In genomic region chr7:84712326-84712725, GRCh38 we compare ENCODE assay signal across 32 cellular contexts.
"Had no signal": no experiment of that assay in that cellular context is flagged by ENCODE, and none has a peak within 500 bp of the region (broad histone marks: within the 10 kb centered on the region; RNA-seq: fewer than 3 reads in every experiment).

No MANE protein-coding gene starts in this region.

- H3K27me3 Mint-ChIP-seq: activated CD4-positive, alpha-beta memory T cell treated with anti-CD3 and anti-CD28 coated beads, Interleukin-2, amount 10 ng/mL, durations not matched to agents 7 days and 5 days; activated CD4-positive, alpha-beta T cell treated with anti-CD3 and anti-CD28 coated beads, Interleukin-2, amount 10 ng/mL, durations not matched to agents 7 days and 5 days; activated naive CD4-positive, alpha-beta T cell treated with anti-CD3 and anti-CD28 coated beads, Interleukin-2, amount 10 ng/mL, durations not matched to agents 7 days and 5 days; activated naive CD8-positive, alpha-beta T cell treated with anti-CD3 and anti-CD28 coated beads, Interleukin-2, amount 10 ng/mL, durations not matched to agents 7 days and 5 days; activated T-cell treated with anti-CD3 and anti-CD28 coated beads, Interleukin-2, amount 50 U/mL, for 24 hours; naive B cell; progenitor cell of endocrine pancreas; stimulated activated memory B cell treated with anti-CD40 and anti-IgM and Interleukin-4, amounts not matched to agents 10 μg/mL and 1 μg/mL and 100 μg/mL, for 72 hours; stimulated activated naive CD8-positive, alpha-beta T cell treated with anti-CD3 and anti-CD28 coated beads, Interleukin-15, amount 100 ng/mL, for 72 hours had no signal

- H3K36me3 Mint-ChIP-seq: activated naive CD4-positive, alpha-beta T cell treated with anti-CD3 and anti-CD28 coated beads, Interleukin-2, amount 10 ng/mL, durations not matched to agents 7 days and 5 days; activated naive CD8-positive, alpha-beta T cell treated with anti-CD3 and anti-CD28 coated beads, Interleukin-2, amount 10 ng/mL, durations not matched to agents 7 days and 5 days; mesothelial cell of epicardium; naive B cell; stimulated activated memory B cell treated with anti-CD40 and anti-IgM and Interleukin-4, amounts not matched to agents 10 μg/mL and 1 μg/mL and 100 μg/mL, for 72 hours; WTC11 had no signal

- H3K9me3 Mint-ChIP-seq: activated CD4-positive, alpha-beta T cell treated with anti-CD3 and anti-CD28 coated beads, Interleukin-2, amount 10 ng/mL, durations not matched to agents 7 days and 5 days; activated naive CD4-positive, alpha-beta T cell treated with anti-CD3 and anti-CD28 coated beads, Interleukin-2, amount 10 ng/mL, durations not matched to agents 7 days and 5 days; activated naive CD8-positive, alpha-beta T cell treated with anti-CD3 and anti-CD28 coated beads, Interleukin-2, amount 10 ng/mL, durations not matched to agents 7 days and 5 days; activated T-cell treated with anti-CD3 and anti-CD28 coated beads, Interleukin-2, amount 50 U/mL, for 24 hours; mesothelial cell of epicardium; nephron progenitor cell; stimulated activated memory B cell treated with anti-CD40 and anti-IgM and Interleukin-4, amounts not matched to agents 10 μg/mL and 1 μg/mL and 100 μg/mL, for 72 hours; stimulated activated naive CD8-positive, alpha-beta T cell treated with anti-CD3 and anti-CD28 coated beads, Interleukin-15, amount 100 ng/mL, for 72 hours had no signal

- H3K4me1 ChIP-seq: upper lobe of left lung, vagina had no signal

- H3K4me1 Mint-ChIP-seq: activated CD4-positive, alpha-beta memory T cell treated with anti-CD3 and anti-CD28 coated beads, Interleukin-2, amount 10 ng/mL, durations not matched to agents 7 days and 5 days; activated CD4-positive, alpha-beta T cell treated with anti-CD3 and anti-CD28 coated beads, Interleukin-2, amount 10 ng/mL, durations not matched to agents 7 days and 5 days; activated naive CD4-positive, alpha-beta T cell treated with anti-CD3 and anti-CD28 coated beads, Interleukin-2, amount 10 ng/mL, durations not matched to agents 7 days and 5 days; activated naive CD8-positive, alpha-beta T cell treated with anti-CD3 and anti-CD28 coated beads, Interleukin-2, amount 10 ng/mL, durations not matched to agents 7 days and 5 days; naive B cell; stimulated activated memory B cell treated with anti-CD40 and anti-IgM and Interleukin-4, amounts not matched to agents 10 μg/mL and 1 μg/mL and 100 μg/mL, for 72 hours; stimulated activated naive CD8-positive, alpha-beta T cell treated with anti-CD3 and anti-CD28 coated beads, Interleukin-15, amount 100 ng/mL, for 72 hours; WTC11 had no signal

- H3K4me3 Mint-ChIP-seq: activated CD4-positive, alpha-beta memory T cell treated with anti-CD3 and anti-CD28 coated beads, Interleukin-2, amount 10 ng/mL, durations not matched to agents 7 days and 5 days; activated CD4-positive, alpha-beta T cell treated with anti-CD3 and anti-CD28 coated beads, Interleukin-2, amount 10 ng/mL, durations not matched to agents 7 days and 5 days; activated naive CD4-positive, alpha-beta T cell treated with anti-CD3 and anti-CD28 coated beads, Interleukin-2, amount 10 ng/mL, durations not matched to agents 7 days and 5 days; activated naive CD8-positive, alpha-beta T cell treated with anti-CD3 and anti-CD28 coated beads, Interleukin-2, amount 10 ng/mL, durations not matched to agents 7 days and 5 days; activated T-cell treated with anti-CD3 and anti-CD28 coated beads, Interleukin-2, amount 50 U/mL, for 24 hours; mesothelial cell of epicardium; naive B cell; nephron progenitor cell; stimulated activated memory B cell treated with anti-CD40 and anti-IgM and Interleukin-4, amounts not matched to agents 10 μg/mL and 1 μg/mL and 100 μg/mL, for 72 hours; stimulated activated naive CD8-positive, alpha-beta T cell treated with anti-CD3 and anti-CD28 coated beads, Interleukin-15, amount 100 ng/mL, for 72 hours; WTC11 had no signal

- H3K27ac ChIP-seq: epithelial cell of prostate, ovary, upper lobe of left lung, vagina had no signal

- H3K27me3 ChIP-seq: ovary, upper lobe of left lung, vagina had no signal

- ATAC-seq: sciatic nerve; stimulated activated memory B cell treated with anti-CD40 and anti-IgM and Interleukin-4, amounts not matched to agents 10 μg/mL and 1 μg/mL and 100 μg/mL, for 72 hours; stimulated activated naive CD8-positive, alpha-beta T cell treated with anti-CD3 and anti-CD28 coated beads, Interleukin-15, amount 100 ng/mL, for 72 hours; WTC11 had no signal

- H3K27ac Mint-ChIP-seq: activated CD4-positive, alpha-beta memory T cell treated with anti-CD3 and anti-CD28 coated beads, Interleukin-2, amount 10 ng/mL, durations not matched to agents 7 days and 5 days; activated CD4-positive, alpha-beta T cell treated with anti-CD3 and anti-CD28 coated beads, Interleukin-2, amount 10 ng/mL, durations not matched to agents 7 days and 5 days; activated naive CD4-positive, alpha-beta T cell treated with anti-CD3 and anti-CD28 coated beads, Interleukin-2, amount 10 ng/mL, durations not matched to agents 7 days and 5 days; activated naive CD8-positive, alpha-beta T cell treated with anti-CD3 and anti-CD28 coated beads, Interleukin-2, amount 10 ng/mL, durations not matched to agents 7 days and 5 days; activated T-cell treated with anti-CD3 and anti-CD28 coated beads, Interleukin-2, amount 50 U/mL, for 24 hours; mesothelial cell of epicardium; naive B cell; nephron progenitor cell; progenitor cell of endocrine pancreas; stimulated activated memory B cell treated with anti-CD40 and anti-IgM and Interleukin-4, amounts not matched to agents 10 μg/mL and 1 μg/mL and 100 μg/mL, for 72 hours; stimulated activated naive CD8-positive, alpha-beta T cell treated with anti-CD3 and anti-CD28 coated beads, Interleukin-15, amount 100 ng/mL, for 72 hours; WTC11 had no signal

- H3K4me3 ChIP-seq: ovary, smooth muscle cell, upper lobe of left lung, vagina had no signal

- H3K4me2 ChIP-seq: smooth muscle cell had no signal

- H3K9me3 ChIP-seq: ovary, upper lobe of left lung, vagina had no signal

- H3K36me3 ChIP-seq: ovary, upper lobe of left lung, vagina had no signal

- DNase-seq: activated CD4-positive, alpha-beta memory T cell treated with anti-CD3 and anti-CD28 coated beads, Interleukin-2, amount 10 ng/mL, durations not matched to agents 7 days and 5 days; activated CD4-positive, alpha-beta T cell treated with anti-CD3 and anti-CD28 coated beads for 1 hour; activated CD4-positive, alpha-beta T cell treated with anti-CD3 and anti-CD28 coated beads, Interleukin-2, amount 10 ng/mL, durations not matched to agents 7 days and 5 days; activated CD8-positive, alpha-beta memory T cell treated with anti-CD3 and anti-CD28 coated beads, Interleukin-2, amount 50 U/mL, for 48 hours; activated gamma-delta T cell; activated naive CD4-positive, alpha-beta T cell treated with anti-CD3 and anti-CD28 coated beads, Interleukin-2, amount 10 ng/mL, durations not matched to agents 7 days and 5 days; activated naive CD8-positive, alpha-beta T cell treated with anti-CD3 and anti-CD28 coated beads, Interleukin-2, amount 10 ng/mL, durations not matched to agents 7 days and 5 days; activated T-cell treated with anti-CD3 and anti-CD28 coated beads, Interleukin-2, amount 50 U/mL, for 24 hours; amygdala; central memory CD4-positive, alpha-beta T cell; dermis blood vessel endothelial cell; effector CD4-positive, alpha-beta T cell; islet precursor cell; naive B cell; nephron progenitor cell; ovary; retina; stimulated activated CD4-positive, alpha-beta T cell treated with anti-CD3 and anti-CD28 coated beads, Interleukin-1b, Interleukin-23, amount 100 ng/mL, for 48 hours; stimulated activated CD4-positive, alpha-beta T cell treated with anti-CD3 and anti-CD28 coated beads, Interleukin-4, amount 100 ng/mL, for 4 hours; stimulated activated CD8-positive, alpha-beta memory T cell treated with anti-CD3 and anti-CD28 coated beads, Interleukin-4, amount 100 ng/mL, for 48 hours; stimulated activated naive CD8-positive, alpha-beta T cell treated with anti-CD3 and anti-CD28 coated beads, Interleukin-15, amount 100 ng/mL, for 72 hours; substantia nigra; T-helper 2 cell; upper lobe of left lung had no signal
